In the genomic region with DNA sequence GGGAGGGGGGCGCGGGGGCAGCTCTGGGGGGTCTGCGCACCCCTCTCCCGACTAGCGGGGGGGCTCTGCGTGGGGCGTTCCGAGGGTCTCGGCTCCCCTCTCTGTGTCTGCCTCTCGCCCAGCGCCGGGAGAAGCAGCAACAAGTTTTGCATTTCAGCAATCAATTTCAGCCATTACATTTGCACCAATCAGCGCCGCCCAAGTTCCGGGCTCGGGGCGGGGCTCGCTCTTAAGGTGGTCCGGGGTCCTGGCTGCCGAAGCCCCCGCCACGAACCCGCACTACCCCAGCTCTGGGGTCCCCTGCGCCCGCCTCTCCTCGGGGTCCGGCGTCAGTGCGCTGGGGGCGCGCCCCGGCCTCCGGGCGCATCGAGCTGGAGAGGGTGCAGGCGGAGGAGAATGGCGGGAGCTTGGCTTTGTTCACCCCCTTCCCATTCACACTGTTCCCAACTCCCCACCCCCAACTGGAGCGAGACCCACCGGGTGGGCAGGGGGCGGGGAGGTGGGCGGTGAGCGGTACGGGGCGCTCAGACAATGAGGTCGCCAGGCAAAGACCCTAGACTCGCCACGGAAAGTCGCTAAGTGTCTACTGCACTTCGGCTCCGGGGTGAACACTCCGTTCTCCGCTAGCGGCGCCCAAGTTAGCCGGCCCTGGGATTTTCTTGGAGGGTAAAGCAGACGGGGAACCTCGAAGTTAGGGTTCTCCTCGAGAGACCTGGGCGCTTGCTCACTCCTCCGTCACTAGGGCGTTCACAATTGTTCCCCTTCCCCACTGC, we compare ENCODE assay signal across 8 cellular contexts. TPM values are rescaled to one million over a fixed set of nuclear protein-coding genes. Genes with fewer than 3 reads are reported as not detected.
DNase-seq lines count a peak whose midpoint lies in the region; FAIRE-seq and TF ChIP-seq lines count a peak whose summit lies in the region.

TSS of gene MN1 (minus strand) at position 141 of the 773 bp plus-strand sequence. CDS start 1,213 bp downstream, outside the sequence.

- H4K5ac ChIP-seq in mesendoderm (ENCODE audit: low read length) = no peak within 1 kb of the TSS

- H3K56ac ChIP-seq in mesendoderm (ENCODE audit: low read length) = peak within 1 kb of the TSS; percentile 96

- H3K9ac ChIP-seq in endothelial cell of umbilical vein (replicated peaks; ENCODE audit: extremely low read depth, insufficient read depth, low read length) (peak within 1 kb of the TSS; percentile 57), mesendoderm (ENCODE audit: low read length) (peak within 1 kb of the TSS; percentile 85)

- H3K18ac ChIP-seq in mesendoderm (ENCODE audit: low read length) = peak within 1 kb of the TSS; percentile 61

- no peak within 1 kb of the TSS for H3K23ac ChIP-seq in mesendoderm (ENCODE audit: low read length)

- FAIRE-seq in endothelial cell of umbilical vein (lab: Jason Lieb, UNC) = peak; percentile 76

- H3K27ac ChIP-seq in endothelial cell of umbilical vein (ENCODE audit: insufficient read depth, low read depth, low read length) (no peak within 1 kb of the TSS), mesendoderm (ENCODE audit: low read depth, low read length) (no peak within 1 kb of the TSS)

- peak within 1 kb of the TSS; percentile 9 for H2BK15ac ChIP-seq in mesendoderm (replicated peaks; ENCODE audit: low read depth)

- peak within 1 kb of the TSS; percentile 71 for H3K4me2 ChIP-seq in endothelial cell of umbilical vein (ENCODE audit: insufficient read depth, low read length)
- peak within 1 kb of the TSS; percentile 87 for H3K4me2 ChIP-seq in mesendoderm (ENCODE audit: low read length)

- TF ChIP-seq CTCF in endothelial cell of umbilical vein (IDR thresholded peaks at IDR 0.05; ENCODE audit: extremely low read depth in 1 of 2, insufficient read depth in 1 of 2, low read depth in 1 of 2, low read length in 2 of 2) = no peak

- peak; percentile 37 for TF ChIP-seq POLR2A in endothelial cell of umbilical vein (IDR thresholded peaks at IDR 0.05; ENCODE audit: low read depth, low read length)

- H3K27me3 ChIP-seq in endothelial cell of umbilical vein (ENCODE audit: control insufficient read depth in 2 of 2, insufficient read depth in 2 of 2, low read length in 2 of 2) (peaks cover 8 to 38% of the 10 kb centered on the region in 2 experiments), mesendoderm (ENCODE audit: insufficient read depth, low read length, poor library complexity) (peaks cover 37% of the 10 kb centered on the region)

- no peak within 1 kb of the TSS for H2AK5ac ChIP-seq in mesendoderm (ENCODE audit: low read length)

- peak within 1 kb of the TSS; percentile 30 for H2BK120ac ChIP-seq in mesendoderm (ENCODE audit: low read depth, low read length)

- H3K79me1 ChIP-seq in mesendoderm (ENCODE audit: low read length) = no peaks in the 10 kb centered on the region

- peak within 1 kb of the TSS; percentile 85 for H3K4ac ChIP-seq in mesendoderm (ENCODE audit: low read depth, low read length)

- WGBS in mesendoderm (ENCODE audit: extremely low coverage, insufficient coverage, low lambda C conversion rate) = no CpG with 5 or more reads among the region's 61 CpGs

- H3K4me1 ChIP-seq in endothelial cell of umbilical vein (ENCODE audit: control insufficient read depth, extremely low read depth, insufficient read depth, low read length) = peaks cover 17% of the 10 kb centered on the region
- peaks cover 7% of the 10 kb centered on the region for H3K4me1 ChIP-seq in mesendoderm (ENCODE audit: control insufficient read depth, low read depth, low read length)

- CTCF ChIA-PET in endothelial cell of umbilical vein (lab: Charles Lee) = interaction anchor here (0.7 to 1.6 kb wide), 4 partner anchors 396 to 1045 kb away, joined by 3 to 5 read pairs (median 4); no protein-coding TSS in a partner anchor

- H3K36me3 ChIP-seq in endothelial cell of umbilical vein (ENCODE audit: control insufficient read depth in 2 of 2, extremely low read depth in 1 of 2, insufficient read depth in 2 of 2, low read length in 2 of 2) (no peaks in the 10 kb centered on the region), mesendoderm (ENCODE audit: control insufficient read depth, insufficient read depth, low read length) (no peaks in the 10 kb centered on the region)

- peak within 1 kb of the TSS; percentile 57 for H3K4me3 ChIP-seq in Jurkat, Clone E6-1 (ENCODE audit: low read length)
- H3K4me3 ChIP-seq in endothelial cell of umbilical vein (replicated peaks in 1 of 3; ENCODE audit: insufficient read depth in 1 of 3, low read depth in 1 of 3, low read length in 3 of 3) = peak within 1 kb of the TSS; percentile 52 to 77 (median 70)
- peak within 1 kb of the TSS; percentile 65 for H3K4me3 ChIP-seq in mesendoderm (ENCODE audit: low read length)

- POLR2A ChIA-PET in endothelial cell of umbilical vein (lab: Charles Lee) = no interaction called here

- H4K20me1 ChIP-seq in endothelial cell of umbilical vein (replicated peaks; ENCODE audit: control insufficient read depth, extremely low read depth, insufficient read depth, low read length) = no peaks in the 10 kb centered on the region

- dilution Hi-C loops in endothelial cell of umbilical vein (cut with MboI; ENCODE audit: extremely low pct_ligation_motif_present, low sequenced_read_pairs) = no loop called here

- no peak within 1 kb of the TSS for H2BK5ac ChIP-seq in mesendoderm (ENCODE audit: low read length)

- H2AFZ ChIP-seq in endothelial cell of umbilical vein (ENCODE audit: low read depth, low read length) = peak within 1 kb of the TSS; percentile 87

- no peaks in the 10 kb centered on the region for H3K9me1 ChIP-seq in endothelial cell of umbilical vein (replicated peaks; ENCODE audit: control insufficient read depth, extremely low read depth, insufficient read depth, low read length)

- intact Hi-C loops in endothelial cell of umbilical vein (cut with micrococcal nuclease) = loop anchor here (1.0 to 10.0 kb wide), 13 partner anchors 115 to 1123 kb away; no protein-coding TSS in a partner anchor

- no peaks in the 10 kb centered on the region for H3K9me3 ChIP-seq in endothelial cell of umbilical vein (replicated peaks; ENCODE audit: control insufficient read depth, insufficient read depth, low read length)

- H4K8ac ChIP-seq in mesendoderm (ENCODE audit: low read depth, low read length) = peak within 1 kb of the TSS; percentile 43

- H3K79me2 ChIP-seq in endothelial cell of umbilical vein (ENCODE audit: control insufficient read depth, insufficient read depth, low read length) = no peaks in the 10 kb centered on the region
- H3K79me2 ChIP-seq in mesendoderm (ENCODE audit: control insufficient read depth, insufficient read depth, low read length) = no peaks in the 10 kb centered on the region

- peak; percentile 74 for DNase-seq in AG20443 (ENCODE audit: low spot score)
- DNase-seq in Jurkat, Clone E6-1 (ENCODE audit: low read depth, low spot score) = peak; percentile 39
- DNase-seq in activated CD8-positive, alpha-beta memory T cell treated with anti-CD3 and anti-CD28 coated beads, Interleukin-2, amount 50 U/mL, for 4 hours = peak; percentile 65
- peak; percentile 68 for DNase-seq in endothelial cell of umbilical vein (ENCODE audit: low read depth, low spot score)
- no peak for DNase-seq in mesendoderm
- peak; percentile 34 for DNase-seq in stimulated activated CD8-positive, alpha-beta memory T cell treated with anti-CD3 and anti-CD28 coated beads, Interleukin-12 subunit alpha, Interleukin-12 subunit beta, amount 100 ng/mL, for 4 hours (ENCODE audit: low read depth)
- no peak for DNase-seq in NCI-H146 treated with DMSO at 0.1 percent for 48 hours (lab: John Stamatoyannopoulos, UW; ENCODE audit: unreplicated experiment)
- DNase-seq in GOT3 (lab: John Stamatoyannopoulos, UW) = no peak

- BruUV-seq in endothelial cell of umbilical vein (replicated peaks; lab: Mats Ljungman, UMichigan) = no TSS peak

TF ChIP-seq in endothelial cell of umbilical vein, 7 proteins besides CTCF, POLR2A, EP300 and RAD21:
- TF ChIP-seq POLR2AphosphoS5 (IDR thresholded peaks at IDR 0.05; ENCODE audit: insufficient read depth, low read depth, low read length) (no peak), MYC (IDR thresholded peaks at IDR 0.05; ENCODE audit: low read depth, low read length) (no peak), JUN (IDR thresholded peaks at IDR 0.05; ENCODE audit: borderline replicate concordance, insufficient read depth, insufficient read length, low read depth) (no peak), FOS (IDR thresholded peaks at IDR 0.05; ENCODE audit: borderline replicate concordance, insufficient read depth, low read length) (no peak), EZH2 (IDR thresholded peaks at IDR 0.05; ENCODE audit: borderline replicate concordance, low read depth, low read length, severe bottlenecking) (no peak), GATA2 (IDR thresholded peaks at IDR 0.05; ENCODE audit: insufficient read depth, insufficient read length, low read depth, low read length) (no peak)
- TF ChIP-seq, protein P1, sequence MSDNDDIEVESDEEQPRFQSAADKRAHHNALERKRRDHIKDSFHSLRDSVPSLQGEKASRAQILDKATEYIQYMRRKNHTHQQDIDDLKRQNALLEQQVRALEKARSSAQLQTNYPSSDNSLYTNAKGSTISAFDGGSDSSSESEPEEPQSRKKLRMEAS (IDR thresholded peaks at IDR 0.05; ENCODE audit: insufficient read depth, insufficient read length) = no peak

RNA-seq across cellular contexts. Expression of gene MN1, which starts in this region (rescaled TPM):
- 0.42 TPM for polyA plus RNA-seq in Jurkat, Clone E6-1 (2012; ENCODE audit: insufficient read depth, insufficient read length)
- total RNA-seq in endothelial cell of umbilical vein = 1.7 and 3.8 TPM in 2 replicates
- 3.7 and 5.2 TPM in 2 replicates for polyA plus RNA-seq in endothelial cell of umbilical vein
- polyA plus RNA-seq in endothelial cell of umbilical vein (2011; cell fraction: cytosol; rRNA removed) = 3.9 and 4.2 TPM in 2 replicates
- 2.2 and 4.0 TPM in 2 replicates for polyA plus RNA-seq in endothelial cell of umbilical vein (2011; cell fraction: nucleus; rRNA removed)
- 1.2 and 1.5 TPM in 2 replicates for polyA plus RNA-seq in endothelial cell of umbilical vein (2012)
- 4.3 and 15.1 TPM in 2 replicates for polyA minus RNA-seq in endothelial cell of umbilical vein
- 12.5 TPM for polyA minus RNA-seq in endothelial cell of umbilical vein (2011; cell fraction: cytosol; rRNA and poly(A)+ RNA removed)
- polyA minus RNA-seq in endothelial cell of umbilical vein (2011; cell fraction: nucleus; rRNA and poly(A)+ RNA removed) = 3.2 and 4.3 TPM in 2 replicates
- 1.3 TPM for polyA plus RNA-seq in mesendoderm (2013, experiment 1 of 2)
- 1.4 TPM for polyA plus RNA-seq in mesendoderm (2013, experiment 2 of 2)

Comparison
In these comparisons a context has a peak if more than half of its experiments do, and no peak if none do; other contexts are left out.
1. DNase-seq: peak in AG20443 (single experiment), Jurkat, Clone E6-1 (single experiment), activated CD8-positive, alpha-beta memory T cell treated with anti-CD3 and anti-CD28 coated beads, Interleukin-2, amount 50 U/mL, for 4 hours (single experiment), endothelial cell of umbilical vein (single experiment) and stimulated activated CD8-positive, alpha-beta memory T cell treated with anti-CD3 and anti-CD28 coated beads, Interleukin-12 subunit alpha, Interleukin-12 subunit beta, amount 100 ng/mL, for 4 hours (single experiment); none in mesendoderm (single experiment), NCI-H146 treated with DMSO at 0.1 percent for 48 hours (single experiment) and GOT3 (single experiment).
2. Peak in every context shown above with its lines, with median percentiles within 50 percentile points of each other: H3K4me3 ChIP-seq.